ENCODE assay signal across 25 cellular contexts in the genomic region with DNA sequence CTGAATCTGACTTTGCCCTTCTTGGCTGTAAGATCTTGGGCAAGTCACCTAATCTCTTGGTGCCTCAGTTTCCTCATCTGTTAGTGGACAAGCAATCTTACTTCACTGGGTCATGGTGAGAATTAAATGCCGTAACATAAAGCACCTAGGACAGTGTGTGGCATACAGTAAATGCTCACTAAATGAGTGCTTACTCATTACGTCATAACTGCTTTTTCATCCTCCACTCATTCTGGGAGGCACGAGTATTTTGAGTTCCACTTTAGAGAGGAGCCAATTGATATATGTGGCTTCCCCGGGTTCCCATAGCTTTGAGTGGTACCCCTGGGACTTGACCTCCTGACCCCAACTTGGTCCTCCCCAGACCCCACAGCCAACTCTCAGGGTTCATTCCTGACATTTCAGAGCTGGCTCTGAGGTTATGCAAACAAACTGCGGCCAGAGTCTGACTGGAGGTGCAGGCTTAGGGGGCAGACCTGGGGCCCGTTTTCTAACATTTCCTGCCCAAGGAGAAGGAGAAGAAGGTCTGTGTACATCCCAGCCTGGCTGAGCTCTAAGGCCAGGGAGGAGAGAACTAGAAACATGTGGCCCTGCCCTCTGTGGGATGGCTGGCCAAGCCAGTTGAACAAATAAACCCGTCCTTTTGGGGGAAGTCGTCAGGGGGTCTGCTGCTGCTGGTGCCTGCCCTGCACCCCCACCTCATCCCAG. TPM values are rescaled to one million over a fixed set of nuclear protein-coding genes. Genes with fewer than 3 reads are reported as not detected.
DNase-seq lines count a peak whose midpoint lies in the region; ATAC-seq and TF ChIP-seq lines count a peak whose summit lies in the region.
"Had no signal": no experiment of that assay in that cellular context is flagged by ENCODE, and none has a peak within 500 bp of the region (broad histone marks: within the 10 kb centered on the region; RNA-seq: fewer than 3 reads in every experiment).

No MANE protein-coding gene starts in this region.

- no peaks in the 10 kb centered on the region for H3K79me2 ChIP-seq in GM23248 (ENCODE audit: insufficient read depth)
- no peaks in the 10 kb centered on the region for H3K79me2 ChIP-seq in neural progenitor cell (ENCODE audit: low read depth)

- H3K4me1 ChIP-seq in GM23248 (ENCODE audit: insufficient read depth) (peaks cover 10% of the 10 kb centered on the region; the same call in 1 of the 2 replicates), neural progenitor cell (no peaks in the 10 kb centered on the region), tibial artery (peaks cover 0 to 67% (median 38%) of the 10 kb centered on the region in 4 donors)

- H3K4me2 ChIP-seq in GM23248 (ENCODE audit: unreplicated experiment) (no peak overlapping the region), neural progenitor cell (no peak overlapping the region)

- DNase-seq in GM23248 (peak; percentile 29), fibroblast of gingiva (ENCODE audit: low read depth) (peak; percentile 60), neural progenitor cell (ENCODE audit: low spot score) (no peak), tibial artery (peak; percentile 61 to 83)
- DNase-seq in stimulated activated CD4-positive, alpha-beta T cell treated with anti-CD3 and anti-CD28 coated beads, Interleukin-2, amount 100 ng/mL, for 24 hours, result no peak
- DNase-seq: activated CD4-positive, alpha-beta T cell treated with anti-CD3 and anti-CD28 coated beads for 48 hours; activated CD8-positive, alpha-beta memory T cell treated with anti-CD3 and anti-CD28 coated beads, Interleukin-2, amount 10 ng/mL, durations not matched to agents 7 days and 5 days; Caco-2; cortex of kidney; KBM-7; left lung; mucosa of descending colon; NCI-H187 treated with DMSO at 0.1 percent for 48 hours; NCI-H2227 treated with DMSO at 0.1 percent for 48 hours; NCI-H82; OCI-M1; SHP77 treated with DMSO at 0.1 percent for 48 hours had no signal

- H3K4me3 ChIP-seq in GM23248 (no peak overlapping the region), neural progenitor cell (no peak overlapping the region), tibial artery (no peak overlapping the region)
- H3K4me3 ChIP-seq: left lung, mucosa of descending colon, thoracic aorta had no signal

- peaks cover 6% of the 10 kb centered on the region for H3K27me3 Mint-ChIP-seq in neural progenitor cell (ENCODE audit: insufficient read depth, low read depth)

- H3K36me3 ChIP-seq in GM23248 (ENCODE audit: low read depth) (no peaks in the 10 kb centered on the region), neural progenitor cell (no peaks in the 10 kb centered on the region), tibial artery (no peaks in the 10 kb centered on the region)
- H3K36me3 ChIP-seq: left lung, neutrophil, thoracic aorta had no signal

- in situ Hi-C loops in GM23248 (cut with MboI), result no loop called here

- ATAC-seq in HG02623 (IDR thresholded peaks at IDR 0.05; ENCODE audit: unreplicated experiment) (no peak), HG03432 (IDR thresholded peaks at IDR 0.05; ENCODE audit: unreplicated experiment) (no peak)
- ATAC-seq: activated CD8-positive, alpha-beta memory T cell treated with anti-CD3 and anti-CD28 coated beads, Interleukin-2, amount 10 ng/mL, durations not matched to agents 7 days and 5 days; mucosa of descending colon; stimulated activated effector memory CD8-positive, alpha-beta T cell treated with anti-CD3 and anti-CD28 coated beads, Interleukin-12 subunit alpha, Interleukin-12 subunit beta, amount 100 ng/mL, for 72 hours had no signal

- TF ChIP-seq CTCF in neural progenitor cell (IDR thresholded peaks at IDR 0.05), result no peak
- no peak for TF ChIP-seq CTCF in tibial artery (IDR thresholded peaks at IDR 0.05)

- H3K27me3 ChIP-seq in GM23248 (replicated peaks; ENCODE audit: insufficient read depth) (no peaks in the 10 kb centered on the region; the same call in 1 of the 2 replicates), neural progenitor cell (no peaks in the 10 kb centered on the region), tibial artery (no peaks in the 10 kb centered on the region)

- peaks cover 2% of the 10 kb centered on the region for H3K4me1 Mint-ChIP-seq in neural progenitor cell

- H3K27ac Mint-ChIP-seq in neural progenitor cell, result no peak overlapping the region
- H3K27ac Mint-ChIP-seq: activated CD8-positive, alpha-beta memory T cell treated with anti-CD3 and anti-CD28 coated beads, Interleukin-2, amount 10 ng/mL, durations not matched to agents 7 days and 5 days; activated naive CD8-positive, alpha-beta T cell; activated T-helper 1 cell treated with anti-CD3 and anti-CD28 coated beads, Interleukin-12 subunit alpha, Interleukin-12 subunit beta, Interleukin-2, Interleukin-4 antibody, amounts not matched to agents 30 ng/mL and 10 ng/mL and 1 ng/mL, durations not matched to agents 14 hours and 24 hours and 36 hours had no signal

- H3F3A ChIP-seq in GM23248 (ENCODE audit: insufficient read depth) (no peaks in the 10 kb centered on the region), neural progenitor cell (ENCODE audit: low read depth) (no peaks in the 10 kb centered on the region)

- H3K9me3 ChIP-seq in GM23248 (ENCODE audit: low read depth), result no peaks in the 10 kb centered on the region
- no peaks in the 10 kb centered on the region for H3K9me3 ChIP-seq in neural progenitor cell (ENCODE audit: low read depth)
- no peaks in the 10 kb centered on the region for H3K9me3 ChIP-seq in tibial artery
- H3K9me3 ChIP-seq: Caco-2, left lung, mucosa of descending colon, neutrophil, thoracic aorta had no signal

- H3K9me3 Mint-ChIP-seq in neural progenitor cell, result no peaks in the 10 kb centered on the region
- H3K9me3 Mint-ChIP-seq: activated T-helper 1 cell treated with anti-CD3 and anti-CD28 coated beads, Interleukin-12 subunit alpha, Interleukin-12 subunit beta, Interleukin-2, Interleukin-4 antibody, amounts not matched to agents 30 ng/mL and 10 ng/mL and 1 ng/mL, durations not matched to agents 14 hours and 24 hours and 36 hours; stimulated activated effector memory CD8-positive, alpha-beta T cell treated with anti-CD3 and anti-CD28 coated beads, Interleukin-12 subunit alpha, Interleukin-12 subunit beta, amount 100 ng/mL, for 72 hours had no signal

- WGBS in GM23248 (ENCODE audit: low coverage in 1 of 2, low lambda C conversion rate in 2 of 2, missing lambda C conversion rate in 2 of 2), 2 experiments, result 27 to 28% methylated on average over 8 of the region's 8 CpGs

- no peak overlapping the region for H2AFZ ChIP-seq in GM23248
- H2AFZ ChIP-seq in neural progenitor cell (replicated peaks), result no peak overlapping the region

- no peaks in the 10 kb centered on the region for H3K36me3 Mint-ChIP-seq in neural progenitor cell
- H3K36me3 Mint-ChIP-seq: activated CD8-positive, alpha-beta memory T cell treated with anti-CD3 and anti-CD28 coated beads, Interleukin-2, amount 10 ng/mL, durations not matched to agents 7 days and 5 days; activated naive CD8-positive, alpha-beta T cell; stimulated activated effector memory CD8-positive, alpha-beta T cell treated with anti-CD3 and anti-CD28 coated beads, Interleukin-12 subunit alpha, Interleukin-12 subunit beta, amount 100 ng/mL, for 72 hours had no signal

- H3K9me2 ChIP-seq in GM23248 (ENCODE audit: insufficient read depth), result no peaks in the 10 kb centered on the region

- intact Hi-C loops in tibial artery (cut with DNase I; ENCODE audit: low total_unique reads), result no loop called here

- H3K9ac ChIP-seq in GM23248, result no peak overlapping the region
- H3K9ac ChIP-seq in neural progenitor cell, result no peak overlapping the region

- H4K20me1 ChIP-seq in GM23248 (ENCODE audit: insufficient read depth), result no peaks in the 10 kb centered on the region
- H4K20me1 ChIP-seq in neural progenitor cell (ENCODE audit: low read depth), result no peaks in the 10 kb centered on the region

- H3K4me3 Mint-ChIP-seq in neural progenitor cell, result peak overlapping the region; percentile 18
- H3K4me3 Mint-ChIP-seq: activated CD8-positive, alpha-beta memory T cell treated with anti-CD3 and anti-CD28 coated beads, Interleukin-2, amount 10 ng/mL, durations not matched to agents 7 days and 5 days; activated naive CD8-positive, alpha-beta T cell; activated T-helper 1 cell treated with anti-CD3 and anti-CD28 coated beads, Interleukin-12 subunit alpha, Interleukin-12 subunit beta, Interleukin-2, Interleukin-4 antibody, amounts not matched to agents 30 ng/mL and 10 ng/mL and 1 ng/mL, durations not matched to agents 14 hours and 24 hours and 36 hours; stimulated activated effector memory CD8-positive, alpha-beta T cell treated with anti-CD3 and anti-CD28 coated beads, Interleukin-12 subunit alpha, Interleukin-12 subunit beta, amount 100 ng/mL, for 72 hours had no signal

- H3K27ac ChIP-seq in GM23248 (peak overlapping the region; percentile 27; the same call in 1 of the 2 replicates), neural progenitor cell (no peak overlapping the region), tibial artery (peak overlapping the region; percentile 61 to 85)
- H3K27ac ChIP-seq: neutrophil had no signal

RNA-seq across cellular contexts. Expression of a gene that starts 5.8 kb away (rescaled TPM):
- not detected in 2 replicates for total RNA-seq in GM23248 (2014; rRNA removed; shearing (Covaris generic))
- polyA plus RNA-seq in GM23248 (2016; fragmentation: Nextera tagmentation; extraction: Ambion mirVana), result not detected in 2 replicates
- 0.06 and 0.19 TPM in 2 replicates for total RNA-seq in neural progenitor cell (ENCODE audit: low replicate concordance)
- total RNA-seq: activated CD8-positive, alpha-beta memory T cell treated with anti-CD3 and anti-CD28 coated beads, Interleukin-2, amount 10 ng/mL, durations not matched to agents 7 days and 5 days; activated T-helper 1 cell treated with anti-CD3 and anti-CD28 coated beads, Interleukin-12 subunit alpha, Interleukin-12 subunit beta, Interleukin-2, Interleukin-4 antibody, amounts not matched to agents 30 ng/mL and 10 ng/mL and 1 ng/mL, durations not matched to agents 14 hours and 24 hours and 36 hours; Caco-2 had no signal
- polyA plus RNA-seq: fibroblast of lung had no signal

Comparison
In these comparisons a context has a peak if more than half of its experiments do, and no peak if none do; other contexts are left out.
1. DNase-seq: peak in GM23248 (single experiment), fibroblast of gingiva (single experiment) and tibial artery (2 of 2); none in neural progenitor cell (single experiment) and stimulated activated CD4-positive, alpha-beta T cell treated with anti-CD3 and anti-CD28 coated beads, Interleukin-2, amount 100 ng/mL, for 24 hours (0 of 2).